ENCODE assay signal across 1 cellular context in the genomic region with DNA sequence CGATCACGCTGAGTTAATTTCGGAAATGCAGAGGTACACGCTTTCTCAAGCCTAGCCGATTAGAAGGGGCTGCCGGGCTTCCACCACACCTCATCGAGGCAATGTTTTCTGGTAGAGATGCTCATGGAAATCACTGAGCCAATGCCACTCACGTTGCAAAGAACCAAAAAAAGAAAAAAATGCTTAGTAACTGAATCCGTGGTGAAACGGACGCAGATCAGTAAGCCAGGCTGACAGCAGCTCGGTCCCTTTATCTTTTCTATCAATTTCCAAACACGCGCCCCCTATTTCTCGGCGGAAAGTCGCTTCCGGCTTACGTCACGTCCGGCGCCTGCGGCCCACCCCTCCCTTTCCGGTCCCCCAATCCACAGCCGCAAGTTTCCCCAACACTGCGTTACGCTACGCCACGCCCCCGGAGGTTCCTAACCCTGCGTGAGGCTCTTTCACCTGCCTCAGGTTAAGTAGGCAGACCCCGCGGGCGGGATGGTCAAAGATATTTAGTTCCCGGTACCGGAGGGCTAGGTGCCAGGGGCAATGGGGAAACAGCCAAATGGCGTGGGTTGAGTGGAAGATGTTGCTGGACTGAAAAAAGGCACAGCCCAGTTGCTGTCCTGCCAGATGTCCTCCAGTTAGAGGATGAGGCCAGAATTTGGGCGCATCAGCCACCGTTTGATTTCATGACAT.
A peak's percentile ranks its signal among the peaks of the same experiment; 100 is the strongest.
TF ChIP-seq lines count a peak whose summit lies in the region.

A gene with protein sequence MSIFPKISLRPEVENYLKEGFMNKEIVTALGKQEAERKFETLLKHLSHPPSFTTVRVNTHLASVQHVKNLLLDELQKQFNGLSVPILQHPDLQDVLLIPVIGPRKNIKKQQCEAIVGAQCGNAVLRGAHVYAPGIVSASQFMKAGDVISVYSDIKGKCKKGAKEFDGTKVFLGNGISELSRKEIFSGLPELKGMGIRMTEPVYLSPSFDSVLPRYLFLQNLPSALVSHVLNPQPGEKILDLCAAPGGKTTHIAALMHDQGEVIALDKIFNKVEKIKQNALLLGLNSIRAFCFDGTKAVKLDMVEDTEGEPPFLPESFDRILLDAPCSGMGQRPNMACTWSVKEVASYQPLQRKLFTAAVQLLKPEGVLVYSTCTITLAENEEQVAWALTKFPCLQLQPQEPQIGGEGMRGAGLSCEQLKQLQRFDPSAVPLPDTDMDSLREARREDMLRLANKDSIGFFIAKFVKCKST (minus strand): TSS at position 264 of the 684 bp plus-strand sequence. CDS start 384 bp downstream, outside the sequence.

TF ChIP-seq in K562, 482 proteins besides CTCF, POLR2A, EP300 and RAD21 (continued from another document and continues in another):
- TF ChIP-seq SMARCB1 (IDR thresholded peaks at IDR 0.05; ENCODE audit: insufficient read length, low read depth) (no peak), ZNF778 (CRISPR knock-in tag; IDR thresholded peaks at IDR 0.05) (no peak), BRD4 (IDR thresholded peaks at IDR 0.05) (no peak), FOXA1 (IDR thresholded peaks at IDR 0.05; ENCODE audit: borderline replicate concordance) (no peak), TSC22D4 (tag; IDR thresholded peaks at IDR 0.05) (no peak), NFIX (CRISPR knock-in tag; IDR thresholded peaks at IDR 0.05; ENCODE audit: low read depth) (no peak), NR2C2 (CRISPR knock-in tag; IDR thresholded peaks at IDR 0.05) (no peak), NR2C2 (tag; IDR thresholded peaks at IDR 0.05) (peak; percentile 44; the same call in 1 of the 2 replicates), MAFK (IDR thresholded peaks at IDR 0.05; ENCODE audit: low read length) (0 out of 2 replicates have a peak, but pooled peaks have one; percentile 17), FOSL1 (tag; conservative IDR thresholded peaks at IDR 0.05) (peak; percentile 35), CBFA2T3 (IDR thresholded peaks at IDR 0.05) (0 out of 2 replicates have a peak, but pooled peaks have one; percentile 9), ZNF121 (CRISPR knock-in tag; conservative IDR thresholded peaks at IDR 0.05) (no peak), CCNT2 (IDR thresholded peaks at IDR 0.05; ENCODE audit: borderline replicate concordance, extremely low read depth, insufficient read length, low read depth, low read length) (peak; percentile 59), PML (IDR thresholded peaks at IDR 0.05; ENCODE audit: low read length) (peak; percentile 73), SP2 (IDR thresholded peaks at IDR 0.05; ENCODE audit: extremely low read depth, low read depth, low read length, poor library complexity, severe bottlenecking) (no peak), PCBP2 (IDR thresholded peaks at IDR 0.05; ENCODE audit: low read depth, low read length, poor library complexity, severe bottlenecking) (no peak)
- TF ChIP-seq, protein P1, sequence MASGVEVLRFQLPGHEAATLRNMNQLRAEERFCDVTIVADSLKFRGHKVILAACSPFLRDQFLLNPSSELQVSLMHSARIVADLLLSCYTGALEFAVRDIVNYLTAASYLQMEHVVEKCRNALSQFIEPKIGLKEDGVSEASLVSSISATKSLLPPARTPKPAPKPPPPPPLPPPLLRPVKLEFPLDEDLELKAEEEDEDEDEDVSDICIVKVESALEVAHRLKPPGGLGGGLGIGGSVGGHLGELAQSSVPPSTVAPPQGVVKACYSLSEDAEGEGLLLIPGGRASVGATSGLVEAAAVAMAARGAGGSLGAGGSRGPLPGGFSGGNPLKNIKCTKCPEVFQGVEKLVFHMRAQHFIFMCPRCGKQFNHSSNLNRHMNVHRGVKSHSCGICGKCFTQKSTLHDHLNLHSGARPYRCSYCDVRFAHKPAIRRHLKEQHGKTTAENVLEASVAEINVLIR (CRISPR knock-in tag; IDR thresholded peaks at IDR 0.05): peak; percentile 91
- TF ChIP-seq, protein P2, sequence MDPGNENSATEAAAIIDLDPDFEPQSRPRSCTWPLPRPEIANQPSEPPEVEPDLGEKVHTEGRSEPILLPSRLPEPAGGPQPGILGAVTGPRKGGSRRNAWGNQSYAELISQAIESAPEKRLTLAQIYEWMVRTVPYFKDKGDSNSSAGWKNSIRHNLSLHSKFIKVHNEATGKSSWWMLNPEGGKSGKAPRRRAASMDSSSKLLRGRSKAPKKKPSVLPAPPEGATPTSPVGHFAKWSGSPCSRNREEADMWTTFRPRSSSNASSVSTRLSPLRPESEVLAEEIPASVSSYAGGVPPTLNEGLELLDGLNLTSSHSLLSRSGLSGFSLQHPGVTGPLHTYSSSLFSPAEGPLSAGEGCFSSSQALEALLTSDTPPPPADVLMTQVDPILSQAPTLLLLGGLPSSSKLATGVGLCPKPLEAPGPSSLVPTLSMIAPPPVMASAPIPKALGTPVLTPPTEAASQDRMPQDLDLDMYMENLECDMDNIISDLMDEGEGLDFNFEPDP (CRISPR knock-in tag; IDR thresholded peaks at IDR 0.05): no peak
- TF ChIP-seq, protein P3, sequence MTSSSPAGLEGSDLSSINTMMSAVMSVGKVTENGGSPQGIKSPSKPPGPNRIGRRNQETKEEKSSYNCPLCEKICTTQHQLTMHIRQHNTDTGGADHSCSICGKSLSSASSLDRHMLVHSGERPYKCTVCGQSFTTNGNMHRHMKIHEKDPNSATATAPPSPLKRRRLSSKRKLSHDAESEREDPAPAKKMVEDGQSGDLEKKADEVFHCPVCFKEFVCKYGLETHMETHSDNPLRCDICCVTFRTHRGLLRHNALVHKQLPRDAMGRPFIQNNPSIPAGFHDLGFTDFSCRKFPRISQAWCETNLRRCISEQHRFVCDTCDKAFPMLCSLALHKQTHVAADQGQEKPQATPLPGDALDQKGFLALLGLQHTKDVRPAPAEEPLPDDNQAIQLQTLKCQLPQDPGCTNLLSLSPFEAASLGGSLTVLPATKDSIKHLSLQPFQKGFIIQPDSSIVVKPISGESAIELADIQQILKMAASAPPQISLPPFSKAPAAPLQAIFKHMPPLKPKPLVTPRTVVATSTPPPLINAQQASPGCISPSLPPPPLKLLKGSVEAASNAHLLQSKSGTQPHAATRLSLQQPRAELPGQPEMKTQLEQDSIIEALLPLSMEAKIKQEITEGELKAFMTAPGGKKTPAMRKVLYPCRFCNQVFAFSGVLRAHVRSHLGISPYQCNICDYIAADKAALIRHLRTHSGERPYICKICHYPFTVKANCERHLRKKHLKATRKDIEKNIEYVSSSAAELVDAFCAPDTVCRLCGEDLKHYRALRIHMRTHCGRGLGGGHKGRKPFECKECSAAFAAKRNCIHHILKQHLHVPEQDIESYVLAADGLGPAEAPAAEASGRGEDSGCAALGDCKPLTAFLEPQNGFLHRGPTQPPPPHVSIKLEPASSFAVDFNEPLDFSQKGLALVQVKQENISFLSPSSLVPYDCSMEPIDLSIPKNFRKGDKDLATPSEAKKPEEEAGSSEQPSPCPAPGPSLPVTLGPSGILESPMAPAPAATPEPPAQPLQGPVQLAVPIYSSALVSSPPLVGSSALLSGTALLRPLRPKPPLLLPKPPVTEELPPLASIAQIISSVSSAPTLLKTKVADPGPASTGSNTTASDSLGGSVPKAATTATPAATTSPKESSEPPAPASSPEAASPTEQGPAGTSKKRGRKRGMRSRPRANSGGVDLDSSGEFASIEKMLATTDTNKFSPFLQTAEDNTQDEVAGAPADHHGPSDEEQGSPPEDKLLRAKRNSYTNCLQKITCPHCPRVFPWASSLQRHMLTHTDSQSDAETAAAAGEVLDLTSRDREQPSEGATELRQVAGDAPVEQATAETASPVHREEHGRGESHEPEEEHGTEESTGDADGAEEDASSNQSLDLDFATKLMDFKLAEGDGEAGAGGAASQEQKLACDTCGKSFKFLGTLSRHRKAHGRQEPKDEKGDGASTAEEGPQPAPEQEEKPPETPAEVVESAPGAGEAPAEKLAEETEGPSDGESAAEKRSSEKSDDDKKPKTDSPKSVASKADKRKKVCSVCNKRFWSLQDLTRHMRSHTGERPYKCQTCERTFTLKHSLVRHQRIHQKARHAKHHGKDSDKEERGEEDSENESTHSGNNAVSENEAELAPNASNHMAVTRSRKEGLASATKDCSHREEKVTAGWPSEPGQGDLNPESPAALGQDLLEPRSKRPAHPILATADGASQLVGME (CRISPR knock-in tag; IDR thresholded peaks at IDR 0.05): no peak
- TF ChIP-seq, protein P4, sequence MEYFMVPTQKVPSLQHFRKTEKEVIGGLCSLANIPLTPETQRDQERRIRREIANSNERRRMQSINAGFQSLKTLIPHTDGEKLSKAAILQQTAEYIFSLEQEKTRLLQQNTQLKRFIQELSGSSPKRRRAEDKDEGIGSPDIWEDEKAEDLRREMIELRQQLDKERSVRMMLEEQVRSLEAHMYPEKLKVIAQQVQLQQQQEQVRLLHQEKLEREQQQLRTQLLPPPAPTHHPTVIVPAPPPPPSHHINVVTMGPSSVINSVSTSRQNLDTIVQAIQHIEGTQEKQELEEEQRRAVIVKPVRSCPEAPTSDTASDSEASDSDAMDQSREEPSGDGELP (CRISPR knock-in tag; IDR thresholded peaks at IDR 0.05; ENCODE audit: borderline replicate concordance): peak; percentile 62; the same call in 1 of the 2 replicates
- TF ChIP-seq, protein P5, sequence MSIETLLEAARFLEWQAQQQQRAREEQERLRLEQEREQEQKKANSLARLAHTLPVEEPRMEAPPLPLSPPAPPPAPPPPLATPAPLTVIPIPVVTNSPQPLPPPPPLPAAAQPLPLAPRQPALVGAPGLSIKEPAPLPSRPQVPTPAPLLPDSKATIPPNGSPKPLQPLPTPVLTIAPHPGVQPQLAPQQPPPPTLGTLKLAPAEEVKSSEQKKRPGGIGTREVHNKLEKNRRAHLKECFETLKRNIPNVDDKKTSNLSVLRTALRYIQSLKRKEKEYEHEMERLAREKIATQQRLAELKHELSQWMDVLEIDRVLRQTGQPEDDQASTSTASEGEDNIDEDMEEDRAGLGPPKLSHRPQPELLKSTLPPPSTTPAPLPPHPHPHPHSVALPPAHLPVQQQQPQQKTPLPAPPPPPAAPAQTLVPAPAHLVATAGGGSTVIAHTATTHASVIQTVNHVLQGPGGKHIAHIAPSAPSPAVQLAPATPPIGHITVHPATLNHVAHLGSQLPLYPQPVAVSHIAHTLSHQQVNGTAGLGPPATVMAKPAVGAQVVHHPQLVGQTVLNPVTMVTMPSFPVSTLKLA (conservative IDR thresholded peaks at IDR 0.05): peak; percentile 96 to 98
- TF ChIP-seq, protein P6, sequence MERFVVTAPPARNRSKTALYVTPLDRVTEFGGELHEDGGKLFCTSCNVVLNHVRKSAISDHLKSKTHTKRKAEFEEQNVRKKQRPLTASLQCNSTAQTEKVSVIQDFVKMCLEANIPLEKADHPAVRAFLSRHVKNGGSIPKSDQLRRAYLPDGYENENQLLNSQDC (CRISPR knock-in tag; IDR thresholded peaks at IDR 0.05): peak; percentile 61; the same call in 1 of the 2 replicates
- TF ChIP-seq, protein P7, sequence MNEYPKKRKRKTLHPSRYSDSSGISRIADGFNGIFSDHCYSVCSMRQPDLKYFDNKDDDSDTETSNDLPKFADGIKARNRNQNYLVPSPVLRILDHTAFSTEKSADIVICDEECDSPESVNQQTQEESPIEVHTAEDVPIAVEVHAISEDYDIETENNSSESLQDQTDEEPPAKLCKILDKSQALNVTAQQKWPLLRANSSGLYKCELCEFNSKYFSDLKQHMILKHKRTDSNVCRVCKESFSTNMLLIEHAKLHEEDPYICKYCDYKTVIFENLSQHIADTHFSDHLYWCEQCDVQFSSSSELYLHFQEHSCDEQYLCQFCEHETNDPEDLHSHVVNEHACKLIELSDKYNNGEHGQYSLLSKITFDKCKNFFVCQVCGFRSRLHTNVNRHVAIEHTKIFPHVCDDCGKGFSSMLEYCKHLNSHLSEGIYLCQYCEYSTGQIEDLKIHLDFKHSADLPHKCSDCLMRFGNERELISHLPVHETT (CRISPR knock-in tag; conservative IDR thresholded peaks at IDR 0.05 in 1 of 2, IDR thresholded peaks at IDR 0.05 in 1 of 2): no peak; a peak in 1 of 4 replicates
- TF ChIP-seq, protein P8, sequence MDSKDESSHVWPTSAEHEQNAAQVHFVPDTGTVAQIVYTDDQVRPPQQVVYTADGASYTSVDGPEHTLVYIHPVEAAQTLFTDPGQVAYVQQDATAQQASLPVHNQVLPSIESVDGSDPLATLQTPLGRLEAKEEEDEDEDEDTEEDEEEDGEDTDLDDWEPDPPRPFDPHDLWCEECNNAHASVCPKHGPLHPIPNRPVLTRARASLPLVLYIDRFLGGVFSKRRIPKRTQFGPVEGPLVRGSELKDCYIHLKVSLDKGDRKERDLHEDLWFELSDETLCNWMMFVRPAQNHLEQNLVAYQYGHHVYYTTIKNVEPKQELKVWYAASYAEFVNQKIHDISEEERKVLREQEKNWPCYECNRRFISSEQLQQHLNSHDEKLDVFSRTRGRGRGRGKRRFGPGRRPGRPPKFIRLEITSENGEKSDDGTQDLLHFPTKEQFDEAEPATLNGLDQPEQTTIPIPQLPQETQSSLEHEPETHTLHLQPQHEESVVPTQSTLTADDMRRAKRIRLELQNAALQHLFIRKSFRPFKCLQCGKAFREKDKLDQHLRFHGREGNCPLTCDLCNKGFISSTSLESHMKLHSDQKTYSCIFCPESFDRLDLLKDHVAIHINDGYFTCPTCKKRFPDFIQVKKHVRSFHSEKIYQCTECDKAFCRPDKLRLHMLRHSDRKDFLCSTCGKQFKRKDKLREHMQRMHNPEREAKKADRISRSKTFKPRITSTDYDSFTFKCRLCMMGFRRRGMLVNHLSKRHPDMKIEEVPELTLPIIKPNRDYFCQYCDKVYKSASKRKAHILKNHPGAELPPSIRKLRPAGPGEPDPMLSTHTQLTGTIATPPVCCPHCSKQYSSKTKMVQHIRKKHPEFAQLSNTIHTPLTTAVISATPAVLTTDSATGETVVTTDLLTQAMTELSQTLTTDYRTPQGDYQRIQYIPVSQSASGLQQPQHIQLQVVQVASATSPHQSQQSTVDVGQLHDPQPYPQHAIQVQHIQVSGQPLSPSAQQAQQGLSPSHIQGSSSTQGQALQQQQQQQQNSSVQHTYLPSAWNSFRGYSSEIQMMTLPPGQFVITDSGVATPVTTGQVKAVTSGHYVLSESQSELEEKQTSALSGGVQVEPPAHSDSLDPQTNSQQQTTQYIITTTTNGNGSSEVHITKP (IDR thresholded peaks at IDR 0.05; ENCODE audit: partially characterized antibody): peak; percentile 70
- TF ChIP-seq, protein P9, sequence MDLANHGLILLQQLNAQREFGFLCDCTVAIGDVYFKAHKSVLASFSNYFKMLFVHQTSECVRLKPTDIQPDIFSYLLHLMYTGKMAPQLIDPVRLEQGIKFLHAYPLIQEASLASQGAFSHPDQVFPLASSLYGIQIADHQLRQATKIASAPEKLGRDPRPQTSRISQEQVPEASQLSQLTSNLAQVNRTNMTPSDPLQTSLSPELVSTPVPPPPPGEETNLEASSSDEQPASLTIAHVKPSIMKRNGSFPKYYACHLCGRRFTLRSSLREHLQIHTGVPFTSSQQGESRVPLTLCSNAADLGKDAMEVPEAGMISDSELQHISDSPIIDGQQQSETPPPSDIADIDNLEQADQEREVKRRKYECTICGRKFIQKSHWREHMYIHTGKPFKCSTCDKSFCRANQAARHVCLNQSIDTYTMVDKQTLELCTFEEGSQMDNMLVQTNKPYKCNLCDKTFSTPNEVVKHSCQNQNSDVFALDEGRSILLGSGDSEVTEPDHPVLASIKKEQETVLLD (IDR thresholded peaks at IDR 0.05): peak; percentile 75; the same call in 1 of the 2 replicates
- TF ChIP-seq, protein P10, sequence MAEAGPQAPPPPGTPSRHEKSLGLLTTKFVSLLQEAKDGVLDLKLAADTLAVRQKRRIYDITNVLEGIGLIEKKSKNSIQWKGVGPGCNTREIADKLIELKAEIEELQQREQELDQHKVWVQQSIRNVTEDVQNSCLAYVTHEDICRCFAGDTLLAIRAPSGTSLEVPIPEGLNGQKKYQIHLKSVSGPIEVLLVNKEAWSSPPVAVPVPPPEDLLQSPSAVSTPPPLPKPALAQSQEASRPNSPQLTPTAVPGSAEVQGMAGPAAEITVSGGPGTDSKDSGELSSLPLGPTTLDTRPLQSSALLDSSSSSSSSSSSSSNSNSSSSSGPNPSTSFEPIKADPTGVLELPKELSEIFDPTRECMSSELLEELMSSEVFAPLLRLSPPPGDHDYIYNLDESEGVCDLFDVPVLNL (CRISPR knock-in tag; IDR thresholded peaks at IDR 0.05; ENCODE audit: low read depth): peak; percentile 76; the same call in 1 of the 2 replicates
